Comparison of ENCODE assay signal across 13 cellular contexts in genomic region chrX:153832732-153833131, GRCh38. TPM values are rescaled to one million over a fixed set of nuclear protein-coding genes. Genes with fewer than 3 reads are reported as not detected.
A peak's percentile ranks its signal among the peaks of the same experiment; 100 is the strongest.
DNase-seq lines count a peak whose midpoint lies in the region; ATAC-seq and TF ChIP-seq lines count a peak whose summit lies in the region.
"Had no signal": no experiment of that assay in that cellular context is flagged by ENCODE, and none has a peak within 500 bp of the region (broad histone marks: within the 10 kb centered on the region; RNA-seq: fewer than 3 reads in every experiment).

No MANE protein-coding gene starts in this region.

- no peaks in the 10 kb centered on the region for H3K27me3 ChIP-seq in HCT116 (ENCODE audit: insufficient read depth, low read length)
- no peaks in the 10 kb centered on the region for H3K27me3 ChIP-seq in endodermal cell (ENCODE audit: control insufficient read depth, insufficient read depth, low read length, poor library complexity, severe bottlenecking)

- no peak overlapping the region for H3K9ac ChIP-seq in HCT116 (ENCODE audit: low read length)
- H3K9ac ChIP-seq in endodermal cell (ENCODE audit: extremely low read depth, low read length, poor library complexity, severe bottlenecking): no peak overlapping the region

- peaks cover 0 to 13% of the 10 kb centered on the region in 2 experiments; a peak in 2 of 4 replicates for H3K4me1 ChIP-seq in HCT116 (ENCODE audit: control insufficient read depth in 1 of 2, insufficient read depth in 2 of 2, low read length in 2 of 2)
- H3K4me1 ChIP-seq in endodermal cell (ENCODE audit: control insufficient read depth, insufficient read depth, low read length): no peaks in the 10 kb centered on the region

- intact Hi-C loops in HCT116 (cut with micrococcal nuclease): no loop called here

- H3K79me2 ChIP-seq in HCT116 (ENCODE audit: insufficient read depth, low read length): no peaks in the 10 kb centered on the region

- H3K36me3 ChIP-seq in HCT116 (ENCODE audit: control insufficient read depth in 1 of 2, insufficient read depth in 2 of 2, low read length in 2 of 2): no peaks in the 10 kb centered on the region
- no peaks in the 10 kb centered on the region for H3K36me3 ChIP-seq in endodermal cell (ENCODE audit: control insufficient read depth, insufficient read depth, low read length)

- POLR2A ChIA-PET in HCT116 (lab: Charles Lee): no interaction called here

- RAD21 ChIA-PET in HCT116 (lab: Charles Lee; ENCODE audit: low non-redundant PET in 1 of 2, low total read pairs in 2 of 2, uncharacterized antibody in 2 of 2, unreplicated experiment in 2 of 2): no interaction called here

- H3K27me3 Mint-ChIP-seq in endodermal cell (ENCODE audit: insufficient read depth): peaks cover 6% of the 10 kb centered on the region
- H3K27me3 Mint-ChIP-seq in neural crest cell (ENCODE audit: low read depth): no peaks in the 10 kb centered on the region
- H3K27me3 Mint-ChIP-seq in immature natural killer cell (ENCODE audit: low read depth in 3 of 3): peaks cover 1 to 8% (median 7%) of the 10 kb centered on the region in 3 donors

- H4K20me1 ChIP-seq in HCT116 (ENCODE audit: insufficient read depth): no peaks in the 10 kb centered on the region

- no peak for TF ChIP-seq RAD21 in HCT116 (IDR thresholded peaks at IDR 0.05; ENCODE audit: low read depth)

- no peak for TF ChIP-seq CTCF in HCT116 (IDR thresholded peaks at IDR 0.05 in 2 of 3, conservative IDR thresholded peaks at IDR 0.05 in 1 of 3; ENCODE audit: borderline replicate concordance in 1 of 3, insufficient read depth in 1 of 3, low read depth in 2 of 3, low read length in 2 of 3)
- TF ChIP-seq CTCF in endodermal cell (conservative IDR thresholded peaks at IDR 0.05): no peak
- TF ChIP-seq CTCF in neural crest cell (conservative IDR thresholded peaks at IDR 0.05): no peak

- H3K4me3 Mint-ChIP-seq in endodermal cell (no peak overlapping the region), neural crest cell (peak overlapping the region; percentile 58), immature natural killer cell (peak overlapping the region in 1 of 5 donors; percentile 18)

- H3K36me3 Mint-ChIP-seq in endodermal cell (ENCODE audit: low read depth): no peaks in the 10 kb centered on the region
- H3K36me3 Mint-ChIP-seq in neural crest cell (ENCODE audit: low read depth): peaks cover under 1% of the 10 kb centered on the region
- H3K36me3 Mint-ChIP-seq in immature natural killer cell: no peaks in the 10 kb centered on the region
- H3K36me3 Mint-ChIP-seq: CD14-positive monocyte; CD8-positive, alpha-beta T cell had no signal

- no peak overlapping the region for H3K4me2 ChIP-seq in HCT116 (ENCODE audit: low read length)

- peaks cover 51% of the 10 kb centered on the region for H3K9me3 Mint-ChIP-seq in endodermal cell
- peaks cover 2% of the 10 kb centered on the region for H3K9me3 Mint-ChIP-seq in neural crest cell
- peaks cover 0 to 3% (median 0%) of the 10 kb centered on the region in 6 donors for H3K9me3 Mint-ChIP-seq in immature natural killer cell
- H3K9me3 Mint-ChIP-seq: CD8-positive, alpha-beta T cell had no signal

- CTCF ChIA-PET in HCT116 (lab: Charles Lee): no interaction called here

- peaks cover 1% of the 10 kb centered on the region for H3K4me1 Mint-ChIP-seq in endodermal cell
- H3K4me1 Mint-ChIP-seq in neural crest cell: peaks cover 1% of the 10 kb centered on the region
- peaks cover 7 to 15% of the 10 kb centered on the region in 2 donors for H3K4me1 Mint-ChIP-seq in immature natural killer cell
- H3K4me1 Mint-ChIP-seq: CD14-positive monocyte had no signal

- DNase-seq in ELF-1 (ENCODE audit: low read depth, low spot score) (peak; percentile 61), HCT116 (ENCODE audit: low read depth, low spot score) (no peak), endodermal cell (peak; percentile 64), neural crest cell (ENCODE audit: low read depth, low spot score) (no peak), immature natural killer cell (no peak), cerebellar cortex (ENCODE audit: low spot score) (no peak), AML-193 (lab: John Stamatoyannopoulos, UW) (no peak)
- DNase-seq: CD8-positive, alpha-beta T cell; COR-L47; DND-41; GF-D8 had no signal

- ATAC-seq in HCT116: no peak
- ATAC-seq: CD8-positive, alpha-beta T cell had no signal

- H3K27ac Mint-ChIP-seq in endodermal cell (no peak overlapping the region), neural crest cell (ENCODE audit: unreplicated experiment) (no peak overlapping the region), immature natural killer cell (no peak overlapping the region)
- H3K27ac Mint-ChIP-seq: CD14-positive monocyte; CD8-positive, alpha-beta T cell had no signal

- BruUV-seq in HCT116 (replicated peaks; lab: Mats Ljungman, UMichigan): no TSS peak

- H3K27ac ChIP-seq in HCT116 (ENCODE audit: low read depth, low read length): no peak overlapping the region
- H3K27ac ChIP-seq in endodermal cell (ENCODE audit: low read depth, low read length): no peak overlapping the region

- no peak overlapping the region for H2AFZ ChIP-seq in HCT116 (ENCODE audit: low read depth, low read length, poor library complexity, severe bottlenecking)

- no peak for TF ChIP-seq POLR2A in HCT116 (IDR thresholded peaks at IDR 0.05; ENCODE audit: borderline replicate concordance, extremely low read depth, insufficient read depth, insufficient read length)

- no peaks in the 10 kb centered on the region for H3K9me3 ChIP-seq in HCT116 (ENCODE audit: control insufficient read depth in 1 of 2, insufficient read depth in 1 of 2, low read depth in 1 of 2, low read length in 2 of 2)
- H3K9me3 ChIP-seq in endodermal cell (ENCODE audit: control insufficient read depth, low read length): no peaks in the 10 kb centered on the region

- H3K4me3 ChIP-seq in HCT116 (replicated peaks in 1 of 2; ENCODE audit: low read depth in 1 of 2, low read length in 2 of 2) (no peak overlapping the region), endodermal cell (ENCODE audit: low read length) (no peak overlapping the region)

- H3K9me2 ChIP-seq in HCT116 (ENCODE audit: insufficient read depth): no peaks in the 10 kb centered on the region

- 89 to 94% methylated on average over 3 to 10 of the region's 10 CpGs for WGBS in endodermal cell (ENCODE audit: insufficient coverage in 1 of 2, insufficient read length in 1 of 2), 2 experiments

TF ChIP-seq in HCT116, 20 proteins besides CTCF, POLR2A, EP300 and RAD21:
- TF ChIP-seq YY1 (IDR thresholded peaks at IDR 0.05; ENCODE audit: extremely low read depth, insufficient replicate concordance, low read depth, low read length) (no peak), REST (IDR thresholded peaks at IDR 0.05; ENCODE audit: low read depth) (peak; percentile 40)

RNA-seq across cellular contexts. Expression of gene PDZD4, which starts 2.4 kb away (rescaled TPM):
- total RNA-seq in HCT116 (2021; ENCODE audit: unreplicated experiment) (0.30 TPM), endodermal cell (10 to 100 TPM; 30.1 to 68.3 TPM), neural crest cell (48.8 and 52.5 TPM in 2 replicates)
- 0.10 and 0.40 TPM in 2 replicates for polyA plus RNA-seq in HCT116 (2012)
- 62.3 TPM for polyA plus RNA-seq in endodermal cell (2013, experiment 1 of 2)
- 55.6 TPM for polyA plus RNA-seq in endodermal cell (2013, experiment 2 of 2)
- 10 to 100 TPM in 1 of 3 donors, 1 to 10 TPM in 1, under 1 TPM in 1; 0.93 to 11.4 (median 6.1) TPM for polyA plus RNA-seq in immature natural killer cell
- polyA plus RNA-seq: CD14-positive monocyte had no signal

RNA-seq across cellular contexts. Expression of gene SSR4, which starts 38.3 kb away (rescaled TPM):
- 182 TPM for total RNA-seq in HCT116 (2021; ENCODE audit: unreplicated experiment)
- polyA plus RNA-seq in HCT116 (2012): 368 and 404 TPM in 2 replicates
- 100 to 1,000 TPM; 220 to 236 TPM for total RNA-seq in endodermal cell
- polyA plus RNA-seq in endodermal cell (2013, experiment 1 of 2): 275 TPM
- polyA plus RNA-seq in endodermal cell (2013, experiment 2 of 2): 267 TPM
- total RNA-seq in neural crest cell: 183 and 187 TPM in 2 replicates
- polyA plus RNA-seq in immature natural killer cell: 100 to 1,000 TPM; 535 to 803 (median 726) TPM

RNA-seq across cellular contexts. Expression of gene IDH3G, which starts 38.6 kb away (rescaled TPM):
- total RNA-seq in HCT116 (2021; ENCODE audit: unreplicated experiment) (49.7 TPM), endodermal cell (10 to 100 TPM; 39.5 to 45.0 TPM), neural crest cell (50.2 and 52.6 TPM in 2 replicates)
- polyA plus RNA-seq in HCT116 (2012): 88.3 and 106 TPM in 2 replicates
- 53.1 TPM for polyA plus RNA-seq in endodermal cell (2013, experiment 1 of 2)
- 48.6 TPM for polyA plus RNA-seq in endodermal cell (2013, experiment 2 of 2)
- polyA plus RNA-seq in immature natural killer cell: 100 to 1,000 TPM in 2 of 3 donors, 10 to 100 TPM in 1; 95.6 to 131 (median 118) TPM

RNA-seq across cellular contexts. Expression of gene SRPK3, which starts 51.9 kb away (rescaled TPM):
- not detected for total RNA-seq in HCT116 (2021; ENCODE audit: unreplicated experiment)
- polyA plus RNA-seq in HCT116 (2012): 0.21 and 0.39 TPM in 2 replicates
- total RNA-seq in endodermal cell: not detected
- polyA plus RNA-seq in endodermal cell (2013, experiment 1 of 2): 0.32 TPM
- polyA plus RNA-seq in endodermal cell (2013, experiment 2 of 2): not detected
- 0.14 and 0.30 TPM in 2 replicates for total RNA-seq in neural crest cell
- not detected for polyA plus RNA-seq in immature natural killer cell
- total RNA-seq: CD8-positive, alpha-beta T cell; HT1080 had no signal
- polyA plus RNA-seq: CD14-positive monocyte had no signal

RNA-seq across cellular contexts. Expression of gene L1CAM, which starts 53.2 kb away (rescaled TPM):
- total RNA-seq in HCT116 (2021; ENCODE audit: unreplicated experiment): 14.8 TPM
- polyA plus RNA-seq in HCT116 (2012): 10.4 and 10.8 TPM in 2 replicates
- total RNA-seq in endodermal cell: 10 to 100 TPM in 1 of 2 donors, 1 to 10 TPM in 1; 7.5 to 29.0 TPM
- 42.4 TPM for polyA plus RNA-seq in endodermal cell (2013, experiment 1 of 2)
- polyA plus RNA-seq in endodermal cell (2013, experiment 2 of 2): 36.6 TPM
- total RNA-seq in neural crest cell: 133 and 137 TPM in 2 replicates
- not detected for polyA plus RNA-seq in immature natural killer cell
- polyA plus RNA-seq: CD14-positive monocyte had no signal

Comparison
In these comparisons a context has a peak if more than half of its experiments do, and no peak if none do; other contexts are left out.
1. DNase-seq: peak in ELF-1 (single experiment) and endodermal cell (single experiment); none in HCT116 (single experiment), neural crest cell (single experiment), immature natural killer cell (0 of 3), cerebellar cortex (single experiment) and AML-193 (0 of 2).
2. RNA of gene PDZD4, which starts 2.4 kb away (total RNA-seq): 30.1 to 68.3 TPM in endodermal cell and 48.8 to 52.5 TPM in neural crest cell; 0.30 TPM in HCT116 (single experiment); every median in the first group is over 10 times any median in the second.